13 cellular contexts compared by ENCODE assay signal in genomic region chr10:14478201-14478600, GRCh38.
"Had no signal": no experiment of that assay in that cellular context is flagged by ENCODE, and none has a peak within 500 bp of the region (broad histone marks: within the 10 kb centered on the region; RNA-seq: fewer than 3 reads in every experiment).

No MANE protein-coding gene starts in this region.

- ATAC-seq: naive thymus-derived CD4-positive, alpha-beta T cell; stimulated activated naive CD8-positive, alpha-beta T cell treated with anti-CD3 and anti-CD28 coated beads, Interleukin-15, Interleukin-2, amounts not matched to agents 100 U/mL and 50 U/mL, for 24 hours had no signal

- H3K4me3 Mint-ChIP-seq: activated naive CD8-positive, alpha-beta T cell treated with anti-CD3 and anti-CD28 coated beads for 36 hours; activated T-cell treated with anti-CD3 and anti-CD28 coated beads, Interleukin-2, amount 50 U/mL, for 24 hours; naive thymus-derived CD4-positive, alpha-beta T cell had no signal

- H3K36me3 Mint-ChIP-seq: activated naive CD8-positive, alpha-beta T cell treated with anti-CD3 and anti-CD28 coated beads for 36 hours had no signal

- DNase-seq: activated CD4-positive, CD25-positive, alpha-beta regulatory T cell; activated effector memory CD4-positive, alpha-beta T cell treated with Interleukin-2 at 50 U/mL for 16 hours; activated T-cell treated with anti-CD3 and anti-CD28 coated beads, Interleukin-2, amount 50 U/mL, for 24 hours; naive thymus-derived CD4-positive, alpha-beta T cell; stimulated activated CD4-positive, alpha-beta T cell treated with anti-CD3 and anti-CD28 coated beads, Interleukin-2, amount 100 ng/mL, for 48 hours; stimulated activated naive CD8-positive, alpha-beta T cell treated with anti-CD3 and anti-CD28 coated beads, Interleukin-15, Interleukin-2, amounts not matched to agents 100 U/mL and 50 U/mL, for 24 hours; upper lobe of left lung had no signal

- H3K4me2 ChIP-seq: SK-N-SH had no signal

- H3K4me3 ChIP-seq: gastrocnemius medialis, psoas muscle, right lobe of liver, suprapubic skin, upper lobe of left lung had no signal

- H3K9me3 Mint-ChIP-seq: activated naive CD8-positive, alpha-beta T cell treated with anti-CD3 and anti-CD28 coated beads for 36 hours; activated T-cell treated with anti-CD3 and anti-CD28 coated beads, Interleukin-2, amount 50 U/mL, for 24 hours had no signal

- H3K4me1 ChIP-seq: gastrocnemius medialis, psoas muscle, right lobe of liver, upper lobe of left lung had no signal

- H3K27ac Mint-ChIP-seq: activated naive CD8-positive, alpha-beta T cell treated with anti-CD3 and anti-CD28 coated beads for 36 hours; activated T-cell treated with anti-CD3 and anti-CD28 coated beads, Interleukin-2, amount 50 U/mL, for 24 hours had no signal

- H3K4me1 Mint-ChIP-seq: activated naive CD8-positive, alpha-beta T cell treated with anti-CD3 and anti-CD28 coated beads for 36 hours; naive thymus-derived CD4-positive, alpha-beta T cell had no signal

- H3K27ac ChIP-seq: gastrocnemius medialis, psoas muscle, right lobe of liver, suprapubic skin, upper lobe of left lung had no signal

- H3K27me3 ChIP-seq: gastrocnemius medialis, right lobe of liver, suprapubic skin, upper lobe of left lung had no signal

- H3K9ac ChIP-seq: SK-N-SH had no signal

- H3K9me3 ChIP-seq: gastrocnemius medialis, psoas muscle, right lobe of liver, SK-N-SH, suprapubic skin, upper lobe of left lung had no signal

- H3K36me3 ChIP-seq: gastrocnemius medialis, right lobe of liver, suprapubic skin, upper lobe of left lung had no signal
